In genomic region chr6:36984581-36985383, GRCh38 we compare ENCODE assay signal across 9 cellular contexts. TPM values are rescaled to one million over a fixed set of nuclear protein-coding genes. Genes with fewer than 3 reads are reported as not detected.
DNase-seq lines count a peak whose midpoint lies in the region; ATAC-seq and TF ChIP-seq lines count a peak whose summit lies in the region.
"Had no signal": no experiment of that assay in that cellular context is flagged by ENCODE, and none has a peak within 500 bp of the region (broad histone marks: within the 10 kb centered on the region; RNA-seq: fewer than 3 reads in every experiment).

No MANE protein-coding gene starts in this region.

- H3K4me1 Mint-ChIP-seq in activated naive CD4-positive, alpha-beta T cell treated with anti-CD3 and anti-CD28 coated beads for 36 hours (ENCODE audit: low read depth), result peaks cover 30% of the 10 kb centered on the region

- no peaks in the 10 kb centered on the region for H3K9me3 ChIP-seq in GM23248 (ENCODE audit: low read depth)
- no peaks in the 10 kb centered on the region for H3K9me3 ChIP-seq in OCI-LY1 (ENCODE audit: low read length)
- H3K9me3 ChIP-seq in left ventricle myocardium inferior (replicated peaks), result no peaks in the 10 kb centered on the region
- H3K9me3 ChIP-seq in gastrocnemius medialis, result no peaks in the 10 kb centered on the region

- H3K36me3 ChIP-seq in GM23248 (ENCODE audit: low read depth), result no peaks in the 10 kb centered on the region
- no peaks in the 10 kb centered on the region for H3K36me3 ChIP-seq in OCI-LY1 (ENCODE audit: insufficient read depth, low read length)
- peaks cover 6% of the 10 kb centered on the region for H3K36me3 ChIP-seq in left ventricle myocardium inferior
- H3K36me3 ChIP-seq in gastrocnemius medialis, result no peaks in the 10 kb centered on the region

- H3K9me2 ChIP-seq in GM23248 (ENCODE audit: insufficient read depth) (no peaks in the 10 kb centered on the region), OCI-LY1 (ENCODE audit: low read depth, low read length) (no peaks in the 10 kb centered on the region)

- H3K9me3 Mint-ChIP-seq in activated naive CD4-positive, alpha-beta T cell treated with anti-CD3 and anti-CD28 coated beads for 36 hours, result no peaks in the 10 kb centered on the region
- H3K9me3 Mint-ChIP-seq: dendritic cell treated with granulocyte-macrophage colony-stimulating factor and Interleukin-4, amounts not matched to agents 40 ng/mL and 50 ng/mL, for 4 days had no signal

- no peak overlapping the region for H3K4me3 Mint-ChIP-seq in activated naive CD4-positive, alpha-beta T cell treated with anti-CD3 and anti-CD28 coated beads for 36 hours
- H3K4me3 Mint-ChIP-seq: dendritic cell treated with granulocyte-macrophage colony-stimulating factor and Interleukin-4, amounts not matched to agents 40 ng/mL and 50 ng/mL, for 4 days had no signal

- no peaks in the 10 kb centered on the region for H3K27me3 Mint-ChIP-seq in activated naive CD4-positive, alpha-beta T cell treated with anti-CD3 and anti-CD28 coated beads for 36 hours (ENCODE audit: low read depth)
- H3K27me3 Mint-ChIP-seq: dendritic cell treated with granulocyte-macrophage colony-stimulating factor and Interleukin-4, amounts not matched to agents 40 ng/mL and 50 ng/mL, for 4 days had no signal

- H3K27ac ChIP-seq in GM23248 (peak overlapping the region; percentile 80), OCI-LY1 (ENCODE audit: low read depth, low read length, poor library complexity, severe bottlenecking) (no peak overlapping the region), left ventricle myocardium inferior (replicated peaks) (peak overlapping the region; percentile 98), gastrocnemius medialis (peak overlapping the region; percentile 92 to 99 (median 96))

- TF ChIP-seq CTCF in OCI-LY1 (IDR thresholded peaks at IDR 0.05; ENCODE audit: low read length) (no peak), left ventricle myocardium inferior (IDR thresholded peaks at IDR 0.05; ENCODE audit: borderline replicate concordance) (no peak), gastrocnemius medialis (IDR thresholded peaks at IDR 0.05 in 4 of 5, conservative IDR thresholded peaks at IDR 0.05 in 1 of 5) (no peak)

- H4K20me1 ChIP-seq in GM23248 (ENCODE audit: insufficient read depth) (no peaks in the 10 kb centered on the region), OCI-LY1 (ENCODE audit: insufficient read depth, low read length) (no peaks in the 10 kb centered on the region)

- peak; percentile 84 for DNase-seq in GM23248
- peak; percentile 82 for DNase-seq in activated naive CD4-positive, alpha-beta T cell treated with anti-CD3 and anti-CD28 coated beads for 36 hours
- DNase-seq in left ventricle myocardium inferior, result no peak
- peak in 1 of 2 donors; percentile 26 for DNase-seq in gastrocnemius medialis
- DNase-seq in HuH-7 (ENCODE audit: low spot score), result no peak

- ATAC-seq in gastrocnemius medialis (no peak), HG02571 (IDR thresholded peaks at IDR 0.05; ENCODE audit: unreplicated experiment) (no peak), HG03045 (IDR thresholded peaks at IDR 0.05; ENCODE audit: unreplicated experiment) (no peak)

- H3K36me3 Mint-ChIP-seq in activated naive CD4-positive, alpha-beta T cell treated with anti-CD3 and anti-CD28 coated beads for 36 hours (ENCODE audit: low read depth), result peaks cover 4% of the 10 kb centered on the region

- H3F3A ChIP-seq in GM23248 (ENCODE audit: insufficient read depth), result peaks cover 40% of the 10 kb centered on the region
- H3F3A ChIP-seq in OCI-LY1 (ENCODE audit: insufficient read depth, low read length), result no peaks in the 10 kb centered on the region

- intact Hi-C loops in activated naive CD4-positive, alpha-beta T cell treated with anti-CD3 and anti-CD28 coated beads for 36 hours (cut with micrococcal nuclease), result no loop called here
- intact Hi-C loops in left ventricle myocardium inferior (cut with micrococcal nuclease) (no loop called here), gastrocnemius medialis (cut with DNase I; ENCODE audit: low total_unique reads) (loop anchor here (5.0 to 10.0 kb wide), 3 partner anchors 148 to 542 kb away; partner anchors contain the start of genes KCTD20, PXT1 and SRSF3)

- CTCF ChIA-PET in activated naive CD4-positive, alpha-beta T cell treated with anti-CD3 and anti-CD28 coated beads for 36 hours (lab: Charles Lee), result interaction anchor here (1.4 kb wide), 1 partner anchor 100 kb away, joined by 3 read pairs; no protein-coding TSS in a partner anchor

- no peaks in the 10 kb centered on the region for H3K27me3 ChIP-seq in GM23248 (replicated peaks; ENCODE audit: insufficient read depth)
- H3K27me3 ChIP-seq in OCI-LY1 (ENCODE audit: insufficient read depth, low read length), result no peaks in the 10 kb centered on the region
- H3K27me3 ChIP-seq in left ventricle myocardium inferior (ENCODE audit: low read depth), result no peaks in the 10 kb centered on the region
- H3K27me3 ChIP-seq in gastrocnemius medialis, result no peaks in the 10 kb centered on the region

- peak overlapping the region; percentile 100 for H3K4me3 ChIP-seq in GM23248
- peak overlapping the region; percentile 90 for H3K4me3 ChIP-seq in OCI-LY1 (ENCODE audit: low read depth, low read length, poor library complexity, severe bottlenecking)
- peak overlapping the region; percentile 96 for H3K4me3 ChIP-seq in left ventricle myocardium inferior
- H3K4me3 ChIP-seq in gastrocnemius medialis, result peak overlapping the region; percentile 96 to 99 (median 98)

- WGBS in GM23248 (ENCODE audit: low coverage in 1 of 2, low lambda C conversion rate in 2 of 2, missing lambda C conversion rate in 2 of 2), 2 experiments, result 5% methylated on average over 19 of the region's 19 CpGs

- peaks cover 24% of the 10 kb centered on the region for H3K4me1 ChIP-seq in GM23248 (ENCODE audit: insufficient read depth)
- peaks cover 55% of the 10 kb centered on the region for H3K4me1 ChIP-seq in OCI-LY1 (ENCODE audit: insufficient read depth, low read length, severe bottlenecking)
- peaks cover 77% of the 10 kb centered on the region for H3K4me1 ChIP-seq in left ventricle myocardium inferior
- peaks cover 45 to 50% of the 10 kb centered on the region in 2 donors for H3K4me1 ChIP-seq in gastrocnemius medialis

- H3K79me2 ChIP-seq in GM23248 (ENCODE audit: insufficient read depth) (peaks cover 61% of the 10 kb centered on the region), OCI-LY1 (ENCODE audit: insufficient read depth, low read length) (peaks cover 33% of the 10 kb centered on the region)

- in situ Hi-C loops in GM23248 (cut with MboI), result no loop called here
- in situ Hi-C loops in gastrocnemius medialis (cut with MboI; ENCODE audit: low sequenced_read_pairs in 4 of 4), result loop anchor here in 1 of 4 donors (10.0 kb wide), 1 partner anchor 100 kb away; the partner anchor contains the start of gene C6orf89

- H3K9ac ChIP-seq in GM23248 (peak overlapping the region; percentile 99), OCI-LY1 (ENCODE audit: low read length) (peak overlapping the region; percentile 92)

- H2AFZ ChIP-seq in GM23248 (peak overlapping the region; percentile 9; the same call in 1 of the 2 replicates), OCI-LY1 (ENCODE audit: low read length) (no peak overlapping the region)

- H3K27ac Mint-ChIP-seq in activated naive CD4-positive, alpha-beta T cell treated with anti-CD3 and anti-CD28 coated beads for 36 hours, result no peak overlapping the region
- H3K27ac Mint-ChIP-seq: dendritic cell treated with granulocyte-macrophage colony-stimulating factor and Interleukin-4, amounts not matched to agents 40 ng/mL and 50 ng/mL, for 4 days had no signal

- H3K4me2 ChIP-seq in GM23248 (ENCODE audit: unreplicated experiment) (peak overlapping the region; percentile 88), OCI-LY1 (ENCODE audit: low read length) (peak overlapping the region; percentile 83)

- no peak for TF ChIP-seq POLR2A in gastrocnemius medialis (IDR thresholded peaks at IDR 0.05)

RNA-seq across cellular contexts. Expression of gene MTCH1, which starts 1.2 kb away (rescaled TPM):
- total RNA-seq in GM23248 (2014; rRNA removed; shearing (Covaris generic)), result 418 and 473 TPM in 2 replicates
- polyA plus RNA-seq in GM23248 (2016; fragmentation: Nextera tagmentation; extraction: Ambion mirVana), result 370 and 395 TPM in 2 replicates
- 100 to 1,000 TPM in 1 of 2 experiments, 10 to 100 TPM in 1; 97.4 to 101 TPM for total RNA-seq in activated naive CD4-positive, alpha-beta T cell treated with anti-CD3 and anti-CD28 coated beads for 36 hours
- 162 TPM for total RNA-seq in left ventricle myocardium inferior
- total RNA-seq in gastrocnemius medialis, result 100 to 1,000 TPM in 3 of 4 donors, 10 to 100 TPM in 1; 85.6 to 127 (median 116) TPM

RNA-seq across cellular contexts. Expression of gene FGD2, which starts 20.7 kb away (rescaled TPM):
- not detected in 2 replicates for total RNA-seq in GM23248 (2014; rRNA removed; shearing (Covaris generic))
- polyA plus RNA-seq in GM23248 (2016; fragmentation: Nextera tagmentation; extraction: Ambion mirVana), result not detected in 2 replicates
- under 1 TPM; 0.25 to 0.48 TPM for total RNA-seq in activated naive CD4-positive, alpha-beta T cell treated with anti-CD3 and anti-CD28 coated beads for 36 hours
- total RNA-seq in left ventricle myocardium inferior (6.0 TPM), gastrocnemius medialis (1 to 10 TPM in 3 of 4 donors, under 1 TPM in 1; 0.39 to 6.2 (median 5.0) TPM)

RNA-seq across cellular contexts. Expression of gene PI16, which starts 30.2 kb away (rescaled TPM):
- total RNA-seq in GM23248 (2014; rRNA removed; shearing (Covaris generic)), result 181 and 227 TPM in 2 replicates
- 390 and 398 TPM in 2 replicates for polyA plus RNA-seq in GM23248 (2016; fragmentation: Nextera tagmentation; extraction: Ambion mirVana)
- under 1 TPM; 0.24 to 0.27 TPM for total RNA-seq in activated naive CD4-positive, alpha-beta T cell treated with anti-CD3 and anti-CD28 coated beads for 36 hours
- total RNA-seq in left ventricle myocardium inferior (25.9 TPM), gastrocnemius medialis (1 to 10 TPM in 3 of 4 donors, under 1 TPM in 1; 0.87 to 3.2 (median 2.5) TPM)

Comparison
In these comparisons a context has a peak if more than half of its experiments do, and no peak if none do; other contexts are left out.
1. DNase-seq: peak in GM23248 (single experiment) and activated naive CD4-positive, alpha-beta T cell treated with anti-CD3 and anti-CD28 coated beads for 36 hours (single experiment); none in left ventricle myocardium inferior (single experiment) and HuH-7 (single experiment).
2. Peak in every context shown above with its lines, with median percentiles within 50 percentile points of each other: H3K4me3 ChIP-seq.